In the genomic region with DNA sequence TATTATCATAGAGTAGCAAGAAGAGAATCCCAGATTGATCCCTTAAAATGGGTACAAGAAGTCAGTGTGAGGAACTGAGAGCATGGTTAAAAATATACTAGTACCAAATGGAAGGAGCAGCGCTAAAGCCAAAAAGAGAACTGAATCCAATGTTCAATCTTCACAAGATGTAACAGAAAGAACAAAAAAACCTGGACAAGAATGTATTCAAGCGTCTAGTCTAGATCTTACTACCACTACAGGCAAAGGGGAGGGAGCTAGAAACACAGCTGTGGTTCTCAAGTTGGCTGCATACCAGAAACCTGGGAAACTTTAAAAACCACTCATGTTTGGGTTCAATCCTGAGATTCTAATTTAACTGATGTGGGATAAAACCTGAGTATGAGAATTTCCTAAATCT, we compare ENCODE assay signal across 14 cellular contexts. TPM values are rescaled to one million over a fixed set of nuclear protein-coding genes. Genes with fewer than 3 reads are reported as not detected.
DNase-seq lines count a peak whose midpoint lies in the region; ATAC-seq and TF ChIP-seq lines count a peak whose summit lies in the region.
"Had no signal": no experiment of that assay in that cellular context is flagged by ENCODE, and none has a peak within 500 bp of the region (broad histone marks: within the 10 kb centered on the region; RNA-seq: fewer than 3 reads in every experiment).

No MANE protein-coding gene starts in this region.

- no peak for TF ChIP-seq CTCF in OCI-LY7 (conservative IDR thresholded peaks at IDR 0.05; ENCODE audit: low read length)

- CTCF ChIA-PET in OCI-LY7 (lab: Charles Lee; ENCODE audit: unreplicated experiment), result no interaction called here
- CTCF ChIA-PET in activated CD4-positive, alpha-beta memory T cell treated with anti-CD3 and anti-CD28 coated beads for 36 hours (lab: Charles Lee), result no interaction called here

- no TSS peak for BruUV-seq in OCI-LY7 (replicated peaks; lab: Mats Ljungman, UMichigan)

- intact Hi-C loops in OCI-LY7 (cut with micrococcal nuclease; ENCODE audit: unreplicated experiment), result no loop called here
- intact Hi-C loops in activated CD4-positive, alpha-beta memory T cell treated with anti-CD3 and anti-CD28 coated beads for 36 hours (cut with micrococcal nuclease), result no loop called here
- intact Hi-C loops in left ventricle myocardium superior (cut with micrococcal nuclease), result no loop called here

- H3K4me3 ChIP-seq in OCI-LY7 (ENCODE audit: low read depth, low read length, poor library complexity, severe bottlenecking), result peak overlapping the region; percentile 24
- H3K4me3 ChIP-seq: HAP-1 had no signal

- peaks cover 46 to 48% of the 10 kb centered on the region in 2 donors for H3K36me3 Mint-ChIP-seq in stimulated activated naive B cell treated with anti-CD40 and anti-IgM and Interleukin-4, amounts not matched to agents 10 μg/mL and 1 μg/mL and 100 μg/mL, for 72 hours
- H3K36me3 Mint-ChIP-seq in activated CD4-positive, alpha-beta memory T cell treated with anti-CD3 and anti-CD28 coated beads for 36 hours, result peaks cover 39% of the 10 kb centered on the region

- H3K27ac ChIP-seq in OCI-LY7 (ENCODE audit: low read depth, low read length, poor library complexity, severe bottlenecking), result peak overlapping the region; percentile 76

- peaks cover 6% of the 10 kb centered on the region; the same call in 1 of the 2 replicates for H3K79me2 ChIP-seq in OCI-LY7 (ENCODE audit: insufficient read depth, low read depth, low read length)

- no peaks in the 10 kb centered on the region for H4K20me1 ChIP-seq in OCI-LY7 (ENCODE audit: insufficient read depth, low read length)

- H3K4me2 ChIP-seq in OCI-LY7 (ENCODE audit: low read length), result peak overlapping the region; percentile 66

- no peaks in the 10 kb centered on the region for H3K9me3 Mint-ChIP-seq in stimulated activated naive B cell treated with anti-CD40 and anti-IgM and Interleukin-4, amounts not matched to agents 10 μg/mL and 1 μg/mL and 100 μg/mL, for 72 hours
- no peaks in the 10 kb centered on the region for H3K9me3 Mint-ChIP-seq in activated CD4-positive, alpha-beta memory T cell treated with anti-CD3 and anti-CD28 coated beads for 36 hours
- H3K9me3 Mint-ChIP-seq: stimulated activated naive CD8-positive, alpha-beta T cell treated with anti-CD3 and anti-CD28 coated beads, Interleukin-15, amount 100 ng/mL, for 72 hours had no signal

- no peaks in the 10 kb centered on the region for H3K9me2 ChIP-seq in OCI-LY7 (ENCODE audit: insufficient read depth, low read length)

- no peak overlapping the region for H3K4me3 Mint-ChIP-seq in stimulated activated naive B cell treated with anti-CD40 and anti-IgM and Interleukin-4, amounts not matched to agents 10 μg/mL and 1 μg/mL and 100 μg/mL, for 72 hours
- no peak overlapping the region for H3K4me3 Mint-ChIP-seq in activated CD4-positive, alpha-beta memory T cell treated with anti-CD3 and anti-CD28 coated beads for 36 hours
- H3K4me3 Mint-ChIP-seq: activated CD4-positive, alpha-beta T cell treated with anti-CD3 and anti-CD28 coated beads, Interleukin-2, amount 10 ng/mL, durations not matched to agents 24 days and 14 days; natural killer cell treated with Interleukin-12 subunit alpha and Interleukin-12 subunit beta and Interleukin-15 and Interleukin-18, amount 100 ng/mL, for 72 hours; stimulated activated naive CD8-positive, alpha-beta T cell treated with anti-CD3 and anti-CD28 coated beads, Interleukin-15, amount 100 ng/mL, for 72 hours had no signal

- peak; percentile 66 for ATAC-seq in GM18909 (IDR thresholded peaks at IDR 0.05; ENCODE audit: poor library complexity, unreplicated experiment)
- ATAC-seq in HG02885 (IDR thresholded peaks at IDR 0.05; ENCODE audit: poor library complexity, unreplicated experiment), result peak; percentile 73
- ATAC-seq in stimulated activated naive B cell treated with anti-CD40 and anti-IgM and Interleukin-4, amounts not matched to agents 10 μg/mL and 1 μg/mL and 100 μg/mL, for 72 hours (replicated peaks), result peak; percentile 91 to 96
- no peak for ATAC-seq in left ventricle myocardium superior
- ATAC-seq: activated naive CD4-positive, alpha-beta T cell treated with anti-CD3 and anti-CD28 coated beads, Interleukin-2, amount 50 U/mL, for 72 hours; natural killer cell treated with Interleukin-12 subunit alpha and Interleukin-12 subunit beta and Interleukin-15 and Interleukin-18, amount 100 ng/mL, for 72 hours; stimulated activated naive CD8-positive, alpha-beta T cell treated with anti-CD3 and anti-CD28 coated beads, Interleukin-15, amount 100 ng/mL, for 72 hours had no signal

- H3K9me3 ChIP-seq in OCI-LY7 (ENCODE audit: low read length), result no peaks in the 10 kb centered on the region
- H3K9me3 ChIP-seq: HAP-1 had no signal

- H3K4me1 Mint-ChIP-seq in stimulated activated naive B cell treated with anti-CD40 and anti-IgM and Interleukin-4, amounts not matched to agents 10 μg/mL and 1 μg/mL and 100 μg/mL, for 72 hours, result peaks cover 20 to 25% of the 10 kb centered on the region in 2 donors
- peaks cover 7% of the 10 kb centered on the region for H3K4me1 Mint-ChIP-seq in activated CD4-positive, alpha-beta memory T cell treated with anti-CD3 and anti-CD28 coated beads for 36 hours (ENCODE audit: low read depth)

- DNase-seq in OCI-LY7 (ENCODE audit: low spot score) (peak; percentile 29), DMS153 (lab: John Stamatoyannopoulos, UW) (no peak), left ventricle myocardium superior (no peak)
- no peak for DNase-seq in stimulated activated naive B cell treated with anti-CD40 and anti-IgM and Interleukin-4, amounts not matched to agents 10 μg/mL and 1 μg/mL and 100 μg/mL, for 72 hours
- DNase-seq in activated CD4-positive, alpha-beta memory T cell treated with anti-CD3 and anti-CD28 coated beads for 36 hours, result no peak
- DNase-seq: activated CD4-positive, alpha-beta T cell treated with anti-CD3 and anti-CD28 coated beads, Interleukin-2, amount 10 ng/mL, durations not matched to agents 24 days and 14 days; effector CD4-positive, alpha-beta T cell; NCI-H345; stimulated activated naive CD8-positive, alpha-beta T cell treated with anti-CD3 and anti-CD28 coated beads, Interleukin-15, amount 100 ng/mL, for 72 hours had no signal

- POLR2A ChIA-PET in OCI-LY7 (lab: Charles Lee), result no interaction called here
- POLR2A ChIA-PET in activated CD4-positive, alpha-beta memory T cell treated with anti-CD3 and anti-CD28 coated beads for 36 hours (lab: Charles Lee), result no interaction called here

- H3K27ac Mint-ChIP-seq in stimulated activated naive B cell treated with anti-CD40 and anti-IgM and Interleukin-4, amounts not matched to agents 10 μg/mL and 1 μg/mL and 100 μg/mL, for 72 hours, result peak overlapping the region; percentile 11
- H3K27ac Mint-ChIP-seq in activated CD4-positive, alpha-beta memory T cell treated with anti-CD3 and anti-CD28 coated beads for 36 hours, result no peak overlapping the region
- H3K27ac Mint-ChIP-seq: activated CD4-positive, alpha-beta T cell treated with anti-CD3 and anti-CD28 coated beads, Interleukin-2, amount 10 ng/mL, durations not matched to agents 24 days and 14 days had no signal

- peaks cover 26% of the 10 kb centered on the region for H3K4me1 ChIP-seq in OCI-LY7 (ENCODE audit: insufficient read depth, low read length, poor library complexity, severe bottlenecking)

- H3K36me3 ChIP-seq in OCI-LY7 (ENCODE audit: insufficient read depth, low read length), result peaks cover 25% of the 10 kb centered on the region

- no peaks in the 10 kb centered on the region for H3K27me3 Mint-ChIP-seq in stimulated activated naive B cell treated with anti-CD40 and anti-IgM and Interleukin-4, amounts not matched to agents 10 μg/mL and 1 μg/mL and 100 μg/mL, for 72 hours
- no peaks in the 10 kb centered on the region for H3K27me3 Mint-ChIP-seq in activated CD4-positive, alpha-beta memory T cell treated with anti-CD3 and anti-CD28 coated beads for 36 hours
- H3K27me3 Mint-ChIP-seq: activated CD4-positive, alpha-beta T cell treated with anti-CD3 and anti-CD28 coated beads, Interleukin-2, amount 10 ng/mL, durations not matched to agents 24 days and 14 days; natural killer cell treated with Interleukin-12 subunit alpha and Interleukin-12 subunit beta and Interleukin-15 and Interleukin-18, amount 100 ng/mL, for 72 hours; stimulated activated naive CD8-positive, alpha-beta T cell treated with anti-CD3 and anti-CD28 coated beads, Interleukin-15, amount 100 ng/mL, for 72 hours had no signal

- H2AFZ ChIP-seq in OCI-LY7 (ENCODE audit: low read length), result no peak overlapping the region

RNA-seq across cellular contexts. Expression of a gene that starts 57.5 kb away (rescaled TPM):
- total RNA-seq in OCI-LY7 (2014; rRNA removed; shearing (Covaris generic)), result 17.9 and 18.1 TPM in 2 replicates
- total RNA-seq in OCI-LY7 (2022) (27.9 and 35.7 TPM in 2 replicates), left ventricle myocardium superior (29.6 TPM)
- total RNA-seq in activated CD4-positive, alpha-beta memory T cell treated with anti-CD3 and anti-CD28 coated beads for 36 hours, result 10 to 100 TPM; 19.7 to 22.1 TPM

RNA-seq across cellular contexts. Expression of a gene that starts 57.5 kb away (rescaled TPM):
- 5.7 and 8.1 TPM in 2 replicates for total RNA-seq in OCI-LY7 (2014; rRNA removed; shearing (Covaris generic))
- total RNA-seq in OCI-LY7 (2022), result 13.9 and 16.1 TPM in 2 replicates
- total RNA-seq in activated CD4-positive, alpha-beta memory T cell treated with anti-CD3 and anti-CD28 coated beads for 36 hours, result under 1 TPM; 0.46 to 0.69 TPM
- total RNA-seq in left ventricle myocardium superior, result 2.7 TPM
